ENCODE assay signal across 21 cellular contexts in genomic region chr15:74333662-74334061, GRCh38. TPM values are rescaled to one million over a fixed set of nuclear protein-coding genes. Genes with fewer than 3 reads are reported as not detected.
DNase-seq lines count a peak whose midpoint lies in the region; ATAC-seq, FAIRE-seq and TF ChIP-seq lines count a peak whose summit lies in the region.
"Had no signal": no experiment of that assay in that cellular context is flagged by ENCODE, and none has a peak within 500 bp of the region (broad histone marks: within the 10 kb centered on the region; RNA-seq: fewer than 3 reads in every experiment).

No MANE protein-coding gene starts in this region.

- no peak overlapping the region for H3K4me3 Mint-ChIP-seq in MCF 10A (ENCODE audit: unreplicated experiment)
- H3K4me3 Mint-ChIP-seq: CD4-positive, alpha-beta T cell; HFFc6 had no signal

- WGBS in mammary epithelial cell (ENCODE audit: low coverage, missing lambda C conversion rate) = 66% methylated on average over 5 of the region's 5 CpGs
- WGBS in aorta, 2 donors = 81 to 82% methylated on average over 5 of the region's 5 CpGs

- H3K27ac ChIP-seq in mammary epithelial cell (ENCODE audit: insufficient read depth, low read depth, low read length) (no peak overlapping the region), lower lobe of right lung (no peak overlapping the region), aorta (ENCODE audit: low read depth in 1 of 2, low read length in 2 of 2) (no peak overlapping the region)
- H3K27ac ChIP-seq: 22Rv1, A549, C4-2B, HL-60 had no signal

- H2AFZ ChIP-seq in mammary epithelial cell (ENCODE audit: low read depth, low read length) = no peak overlapping the region

- no peak overlapping the region for H3K9ac ChIP-seq in mammary epithelial cell (ENCODE audit: insufficient read depth, low read length)

- CTCF ChIA-PET in mammary epithelial cell (lab: Charles Lee; ENCODE audit: low non-redundant PET) (no interaction called here), MCF 10A (lab: Yijun Ruan, JAX) (no interaction called here)

- H3K4me1 Mint-ChIP-seq in MCF 10A (ENCODE audit: insufficient read depth, unreplicated experiment) = peaks cover 6% of the 10 kb centered on the region

- H3K9me3 ChIP-seq in mammary epithelial cell (replicated peaks; ENCODE audit: insufficient read depth, low read length) (no peaks in the 10 kb centered on the region), lower lobe of right lung (no peaks in the 10 kb centered on the region), aorta (ENCODE audit: control insufficient read depth, low read length) (no peaks in the 10 kb centered on the region)
- H3K9me3 ChIP-seq: A549, Caco-2, HAP-1 had no signal

- no peak for FAIRE-seq in H54 (lab: Jason Lieb, UNC)
- FAIRE-seq: A549, D721Med, H1 had no signal

- H3K79me2 ChIP-seq in mammary epithelial cell (ENCODE audit: insufficient read depth, low read length) = no peaks in the 10 kb centered on the region

- intact Hi-C loops in mammary epithelial cell (cut with micrococcal nuclease) (no loop called here), MCF 10A (cut with micrococcal nuclease) (no loop called here), lower lobe of right lung (cut with DNase I) (no loop called here), aorta (cut with DNase I) (no loop called here)

- TF ChIP-seq CTCF in mammary epithelial cell (conservative IDR thresholded peaks at IDR 0.05 in 1 of 2, IDR thresholded peaks at IDR 0.05 in 1 of 2; ENCODE audit: extremely low read depth in 1 of 2, insufficient read depth in 1 of 2, low read depth in 1 of 2, low read length in 2 of 2) (no peak), MCF 10A (IDR thresholded peaks at IDR 0.05; ENCODE audit: unreplicated experiment) (no peak), lower lobe of right lung (IDR thresholded peaks at IDR 0.05) (no peak)

- H3K4me1 ChIP-seq in mammary epithelial cell (ENCODE audit: insufficient read depth, low read length) = no peaks in the 10 kb centered on the region
- no peaks in the 10 kb centered on the region for H3K4me1 ChIP-seq in lower lobe of right lung
- no peaks in the 10 kb centered on the region for H3K4me1 ChIP-seq in aorta (ENCODE audit: control insufficient read depth in 1 of 2, insufficient read depth in 2 of 2, low read length in 2 of 2)
- H3K4me1 ChIP-seq: A549, Caco-2, HAP-1 had no signal

- no peak overlapping the region for H3K27ac Mint-ChIP-seq in MCF 10A (ENCODE audit: low read depth, unreplicated experiment)
- H3K27ac Mint-ChIP-seq: CD4-positive, alpha-beta T cell; HFFc6 had no signal

- in situ Hi-C loops in mammary epithelial cell (cut with MboI; ENCODE audit: low sequenced_read_pairs in 2 of 2) = no loop called here

- H4K20me1 ChIP-seq in mammary epithelial cell (ENCODE audit: insufficient read depth, low read length) = no peaks in the 10 kb centered on the region

- H3K4me2 ChIP-seq in mammary epithelial cell (ENCODE audit: insufficient read depth, low read depth, low read length) = no peak overlapping the region
- H3K4me2 ChIP-seq: A549 had no signal

- no peaks in the 10 kb centered on the region for H3K36me3 Mint-ChIP-seq in MCF 10A (ENCODE audit: insufficient read depth, unreplicated experiment)

- H3K36me3 ChIP-seq in mammary epithelial cell (ENCODE audit: insufficient read depth, low read length) (no peaks in the 10 kb centered on the region), lower lobe of right lung (no peaks in the 10 kb centered on the region), aorta (ENCODE audit: control insufficient read depth in 1 of 2, insufficient read depth in 2 of 2, low read length in 1 of 2) (no peaks in the 10 kb centered on the region)
- H3K36me3 ChIP-seq: HAP-1 had no signal

- no peaks in the 10 kb centered on the region for H3K27me3 Mint-ChIP-seq in MCF 10A (ENCODE audit: insufficient read depth, unreplicated experiment)
- H3K27me3 Mint-ChIP-seq: CD4-positive, alpha-beta T cell had no signal

- BruUV-seq in mammary epithelial cell (replicated peaks; lab: Mats Ljungman, UMichigan) = no TSS peak
- no TSS peak for BruUV-seq in MCF 10A (replicated peaks; lab: Mats Ljungman, UMichigan)

- no peak for TF ChIP-seq POLR2A in H54 (IDR thresholded peaks at IDR 0.05; ENCODE audit: low read depth, low read length)

- ATAC-seq in esophagus mucosa = peak; percentile 10
- ATAC-seq in lower lobe of right lung = no peak
- no peak for ATAC-seq in aorta (ENCODE audit: low FRiP score)
- no peak for ATAC-seq in GM19397 (IDR thresholded peaks at IDR 0.05; ENCODE audit: unreplicated experiment)
- ATAC-seq: A549 had no signal

- H3K4me3 ChIP-seq in mammary epithelial cell (replicated peaks in 1 of 3; ENCODE audit: insufficient read depth in 1 of 3, low read depth in 2 of 3, low read length in 3 of 3) (no peak overlapping the region), lower lobe of right lung (no peak overlapping the region), aorta (ENCODE audit: low read length in 2 of 2) (no peak overlapping the region)
- H3K4me3 ChIP-seq: A549, HAP-1 had no signal

- H3K27me3 ChIP-seq in mammary epithelial cell (ENCODE audit: insufficient read depth, low read length) = no peaks in the 10 kb centered on the region
- no peaks in the 10 kb centered on the region for H3K27me3 ChIP-seq in lower lobe of right lung (ENCODE audit: low read depth)
- H3K27me3 ChIP-seq in aorta (ENCODE audit: control insufficient read depth in 1 of 2, insufficient read depth in 2 of 2, low read length in 1 of 2) = no peaks in the 10 kb centered on the region

- DNase-seq in mammary epithelial cell = peak; percentile 60
- no peak for DNase-seq in MCF 10A (ENCODE audit: unreplicated experiment)
- DNase-seq in lower lobe of right lung = peak; percentile 15
- DNase-seq in aorta = peak; percentile 27 to 69
- DNase-seq in H54 (ENCODE audit: insufficient read length, low spot score) = no peak
- DNase-seq in inferior parietal cortex (ENCODE audit: extremely low spot score) = no peak
- DNase-seq: AML-193; Caco-2; CD4-positive, alpha-beta T cell; DMS79; GDM1; HFFc6 had no signal

- H3K9me3 Mint-ChIP-seq in MCF 10A (ENCODE audit: unreplicated experiment) = no peaks in the 10 kb centered on the region
- H3K9me3 Mint-ChIP-seq: CD4-positive, alpha-beta T cell; HFFc6 had no signal

- POLR2A ChIA-PET in MCF 10A (lab: Yijun Ruan, JAX) = no interaction called here

- dilution Hi-C loops in mammary epithelial cell (cut with HindIII; ENCODE audit: low sequenced_read_pairs) = no loop called here

RNA-seq across cellular contexts. Expression of gene CYP11A1, which starts 33.8 kb away (rescaled TPM):
- total RNA-seq in mammary epithelial cell (1 to 10 TPM in 1 of 2 donors, not detected in 1; 2.3 TPM), MCF 10A (2022) (not detected in 2 replicates), esophagus mucosa (3.2 TPM), lower lobe of right lung (0.59 TPM), aorta (1 to 10 TPM; 1.3 to 1.5 TPM)
- polyA plus RNA-seq in mammary epithelial cell (not detected), aorta (under 1 TPM in 1 of 2 donors, not detected in 1; 0.10 TPM)
- not detected for polyA minus RNA-seq in mammary epithelial cell
- total RNA-seq: Caco-2; CD4-positive, alpha-beta T cell had no signal

Comparison
In these comparisons a context has a peak if more than half of its experiments do, and no peak if none do; other contexts are left out.
1. DNase-seq: peak in mammary epithelial cell (single experiment), lower lobe of right lung (single experiment) and aorta (2 of 2); none in MCF 10A (single experiment), H54 (single experiment) and inferior parietal cortex (single experiment).